ENCODE assay signal across 8 cellular contexts in the genomic region with DNA sequence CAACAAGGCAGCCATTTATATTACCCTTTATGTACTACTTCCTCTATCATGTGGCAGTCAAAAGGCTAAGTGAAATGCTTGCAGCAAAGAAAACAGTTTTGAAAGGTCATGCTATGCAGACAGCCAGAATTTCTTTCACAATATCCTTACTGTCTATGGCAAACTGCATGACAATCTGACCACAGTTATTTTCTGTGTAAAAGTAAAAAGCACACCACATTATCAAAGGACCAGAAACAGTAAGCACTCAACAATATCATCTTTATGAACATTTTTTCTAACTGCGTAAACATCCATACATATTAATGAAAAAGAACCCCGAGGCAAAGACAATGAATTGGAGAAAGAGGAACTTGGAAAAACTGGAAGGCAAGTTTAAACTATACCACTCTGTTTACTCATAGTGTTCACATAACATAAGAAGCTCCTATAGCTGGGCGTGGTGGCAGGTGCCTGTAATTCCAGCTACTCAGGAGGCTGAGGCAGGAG. TPM values are rescaled to one million over a fixed set of nuclear protein-coding genes. Genes with fewer than 3 reads are reported as not detected.
DNase-seq lines count a peak whose midpoint lies in the region; ATAC-seq, FAIRE-seq and TF ChIP-seq lines count a peak whose summit lies in the region.
"Had no signal": no experiment of that assay in that cellular context is flagged by ENCODE, and none has a peak within 500 bp of the region (broad histone marks: within the 10 kb centered on the region; RNA-seq: fewer than 3 reads in every experiment).

No MANE protein-coding gene starts in this region.

- in situ Hi-C loops in SK-MEL-5 (cut with HindIII; ENCODE audit: low pct_unique_long_range_greater_than_20kb, low sequenced_read_pairs), result no loop called here

- peak; percentile 37 for DNase-seq in HCEC 1CT
- DNase-seq in SK-MEL-5 (ENCODE audit: low read depth, low spot score), result peak; percentile 99
- DNase-seq in fibroblast of peridontal ligament (ENCODE audit: extremely low read depth), result peak; percentile 86
- DNase-seq in stromal cell of bone marrow (ENCODE audit: low read depth), result peak; percentile 35
- no peak for DNase-seq in GM12892 (ENCODE audit: insufficient read length)
- DNase-seq in GM12891 (ENCODE audit: insufficient read length, low spot score), result no peak

- FAIRE-seq in GM12892 (lab: Jason Lieb, UNC) (no peak), GM12891 (lab: Jason Lieb, UNC) (no peak)

- no peak for ATAC-seq in GM21515 (IDR thresholded peaks at IDR 0.05; ENCODE audit: unreplicated experiment)
- ATAC-seq: activated naive CD4-positive, alpha-beta T cell treated with anti-CD3 and anti-CD28 coated beads, Interleukin-2, amount 50 U/mL, for 72 hours had no signal

- TF ChIP-seq POLR2A in GM12892 (IDR thresholded peaks at IDR 0.05; ENCODE audit: low read depth, low read length), result no peak
- no peak for TF ChIP-seq POLR2A in GM12891 (IDR thresholded peaks at IDR 0.05; ENCODE audit: low read depth, low read length)

TF ChIP-seq in GM12891, 5 proteins besides CTCF, POLR2A, EP300 and RAD21:
- TF ChIP-seq SPI1 (IDR thresholded peaks at IDR 0.05; ENCODE audit: low read depth, low read length), result no peak
- TF ChIP-seq TAF1 (IDR thresholded peaks at IDR 0.05; ENCODE audit: low read depth, low read length), result no peak
- no peak for TF ChIP-seq POLR2AphosphoS5 (IDR thresholded peaks at IDR 0.05; ENCODE audit: low read depth, low read length)
- no peak for TF ChIP-seq POU2F2 (IDR thresholded peaks at IDR 0.05; ENCODE audit: low read depth, low read length)
- no peak for TF ChIP-seq PAX5 (IDR thresholded peaks at IDR 0.05; ENCODE audit: insufficient read depth, low read length, severe bottlenecking)

RNA-seq across cellular contexts. Expression of a gene that starts 47.9 kb away (rescaled TPM):
- 33.6 and 36.6 TPM in 2 replicates for total RNA-seq in SK-MEL-5 (2014; rRNA removed; shearing (Covaris generic))
- polyA plus RNA-seq in SK-MEL-5 (2015; cell fraction: cytosol; rRNA removed), result 67.6 and 75.3 TPM in 2 replicates
- 23.8 and 26.5 TPM in 2 replicates for polyA plus RNA-seq in SK-MEL-5 (2015; cell fraction: nucleus; rRNA removed)
- 9.5 TPM for polyA plus RNA-seq in GM12892 (2012; ENCODE audit: missing spikeins)
- 8.7 TPM for polyA plus RNA-seq in GM12891 (2012; ENCODE audit: low read depth, missing spikeins)

Comparison
In these comparisons a context has a peak if more than half of its experiments do, and no peak if none do; other contexts are left out.
1. DNase-seq: peak in HCEC 1CT (single experiment), SK-MEL-5 (single experiment), fibroblast of peridontal ligament (single experiment) and stromal cell of bone marrow (single experiment); none in GM12892 (single experiment) and GM12891 (single experiment).